In the genomic region with DNA sequence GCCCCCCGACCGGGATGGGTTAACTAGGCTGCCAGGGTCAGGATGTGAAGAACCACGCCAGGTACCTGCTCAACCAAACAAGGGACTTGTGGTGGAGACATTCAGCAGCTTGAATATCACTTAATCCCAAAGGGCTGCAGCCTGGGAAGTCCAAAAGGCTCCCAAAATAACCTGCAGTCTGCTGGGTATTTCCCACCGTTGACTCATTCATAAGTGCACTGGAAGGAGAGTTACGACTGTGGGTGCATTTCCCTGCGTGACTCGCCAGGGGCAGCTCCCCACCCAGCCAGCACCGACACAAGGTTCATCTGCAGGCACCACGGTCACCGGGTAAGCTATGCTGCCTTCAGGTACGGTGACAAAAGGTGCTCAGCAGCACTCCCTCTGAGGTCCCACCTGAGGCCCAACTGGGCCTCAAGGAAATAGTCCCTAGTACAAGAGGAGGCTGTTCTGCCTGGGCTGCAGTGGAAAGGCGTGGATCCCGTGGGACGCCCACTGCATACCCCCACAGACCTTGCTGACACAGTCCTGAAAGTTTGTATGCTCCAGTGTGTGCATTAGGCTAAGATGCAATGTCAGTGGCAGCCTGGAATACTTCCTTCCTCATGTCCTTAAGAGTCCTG, we compare ENCODE assay signal across 8 cellular contexts.
DNase-seq lines count a peak whose midpoint lies in the region; ATAC-seq and TF ChIP-seq lines count a peak whose summit lies in the region.

No MANE protein-coding gene starts in this region.

- H3K4me1 ChIP-seq in HAP-1: no peaks in the 10 kb centered on the region

- peaks cover 0 to 6% (median 0%) of the 10 kb centered on the region in 3 donors for H3K27me3 Mint-ChIP-seq in CD14-positive monocyte (ENCODE audit: low read depth in 3 of 3)

- no peak overlapping the region for H3K27ac Mint-ChIP-seq in CD14-positive monocyte

- in situ Hi-C loops in HAP-1 (cut with MboI; ENCODE audit: low sequenced_read_pairs): loop anchor here (10.0 to 25.0 kb wide), 2 partner anchors 230 to 427 kb away; no protein-coding TSS in a partner anchor

- no peak overlapping the region for H3K4me3 ChIP-seq in HAP-1

- DNase-seq in activated CD4-positive, CD25-positive, alpha-beta regulatory T cell (lab: John Stamatoyannopoulos, UW): peak in 3 of 4 experiments; percentile 29 to 53 (median 43)
- peak; percentile 85 for DNase-seq in myocyte (ENCODE audit: low read depth)
- DNase-seq in NOMO-1 treated with dmso at 0.1 percent for 144 hours (lab: John Stamatoyannopoulos, UW; ENCODE audit: unreplicated experiment): no peak
- no peak for DNase-seq in NCI-H1105 (lab: John Stamatoyannopoulos, UW)
- DNase-seq in CD14-positive monocyte (ENCODE audit: low spot score): no peak
- DNase-seq in HAP-1 (ENCODE audit: low spot score in 2 of 2): no peak

- ATAC-seq in GM18511 (IDR thresholded peaks at IDR 0.05; ENCODE audit: unreplicated experiment): peak; percentile 81
- peak; percentile 76 for ATAC-seq in HG02678 (IDR thresholded peaks at IDR 0.05; ENCODE audit: unreplicated experiment)

- intact Hi-C loops in CD14-positive monocyte (cut with micrococcal nuclease): loop anchor here in 1 of 2 donors (5.0 kb wide), 1 partner anchor 475 kb away; no protein-coding TSS in a partner anchor

- peaks cover 29 to 58% of the 10 kb centered on the region in 2 donors for H3K36me3 Mint-ChIP-seq in CD14-positive monocyte

- no peaks in the 10 kb centered on the region for H3K9me3 Mint-ChIP-seq in CD14-positive monocyte

- no peaks in the 10 kb centered on the region for H3K9me3 ChIP-seq in HAP-1

- H3K4me3 Mint-ChIP-seq in CD14-positive monocyte: no peak overlapping the region

- no peaks in the 10 kb centered on the region for H3K4me1 Mint-ChIP-seq in CD14-positive monocyte

- H3K36me3 ChIP-seq in HAP-1 (replicated peaks): peaks cover 9% of the 10 kb centered on the region

- TF ChIP-seq CTCF in CD14-positive monocyte (IDR thresholded peaks at IDR 0.05): no peak

- no peaks in the 10 kb centered on the region for H3K27me3 ChIP-seq in HAP-1 (ENCODE audit: low read depth)

Comparison
In these comparisons a context has a peak if more than half of its experiments do, and no peak if none do; other contexts are left out.
1. DNase-seq: peak in activated CD4-positive, CD25-positive, alpha-beta regulatory T cell (3 of 4) and myocyte (single experiment); none in NOMO-1 treated with dmso at 0.1 percent for 144 hours (single experiment), NCI-H1105 (single experiment), CD14-positive monocyte (single experiment) and HAP-1 (0 of 2).